In the genomic region with DNA sequence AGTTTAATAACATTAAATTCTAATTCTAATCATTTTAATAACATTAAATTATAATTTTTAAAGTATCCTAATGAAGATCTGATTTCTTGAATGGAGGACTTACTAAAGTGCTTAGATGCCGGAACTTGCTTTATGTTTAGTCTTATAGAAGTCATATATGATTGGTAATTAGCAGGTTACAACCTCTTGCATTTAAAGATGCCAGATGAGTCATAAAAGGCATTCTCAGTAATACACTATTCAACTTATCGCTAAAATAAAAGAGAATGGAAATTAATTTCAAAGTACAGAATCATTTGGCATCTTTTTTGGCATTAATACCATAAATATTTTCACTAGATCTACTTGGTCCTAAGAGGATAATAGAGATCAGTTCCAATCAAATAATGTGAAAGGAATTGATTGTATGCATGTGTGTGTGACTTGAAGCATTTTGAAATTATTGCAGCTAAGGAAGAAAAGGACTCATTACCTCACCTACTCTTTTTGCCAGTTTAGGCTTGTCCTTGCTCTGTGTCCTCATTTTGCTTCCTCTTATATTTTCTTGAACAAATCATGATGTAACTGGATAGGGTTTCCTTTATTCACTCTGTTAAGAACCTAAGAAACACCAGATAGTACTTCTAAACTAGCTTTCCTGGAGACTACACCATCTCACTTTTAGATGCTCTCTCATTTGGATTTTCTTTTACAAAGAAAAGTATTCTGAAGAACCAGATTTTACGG, we compare ENCODE assay signal across 24 cellular contexts. TPM values are rescaled to one million over a fixed set of nuclear protein-coding genes. Genes with fewer than 3 reads are reported as not detected.
A peak's percentile ranks its signal among the peaks of the same experiment; 100 is the strongest.
DNase-seq lines count a peak whose midpoint lies in the region; ATAC-seq and TF ChIP-seq lines count a peak whose summit lies in the region.
"Had no signal": no experiment of that assay in that cellular context is flagged by ENCODE, and none has a peak within 500 bp of the region (broad histone marks: within the 10 kb centered on the region; RNA-seq: fewer than 3 reads in every experiment).

No MANE protein-coding gene starts in this region.

- peaks cover 17 to 63% of the 10 kb centered on the region in 2 donors for H3K4me1 ChIP-seq in thoracic aorta (ENCODE audit: control insufficient read depth in 1 of 2, low read depth in 2 of 2)
- H3K4me1 ChIP-seq: BE2C had no signal

- DNase-seq in DMS79 treated with DMSO at 0.1 percent for 48 hours (lab: John Stamatoyannopoulos, UW), result peak; percentile 18
- DNase-seq in DMS79 (lab: John Stamatoyannopoulos, UW), result no peak
- DNase-seq in NOMO-1 treated with DMSO at 0.1 percent for 48 hours (lab: John Stamatoyannopoulos, UW; ENCODE audit: unreplicated experiment), result peak; percentile 37
- no peak for DNase-seq in epithelial cell of prostate (ENCODE audit: low read depth, low spot score)
- DNase-seq in thoracic aorta (ENCODE audit: low spot score), result no peak
- DNase-seq in dedifferentiated amniotic fluid mesenchymal stem cell (ENCODE audit: extremely low spot score), result no peak
- DNase-seq in mesenteric fat pad (ENCODE audit: low spot score), result no peak
- DNase-seq: 8988T; activated CD4-positive, alpha-beta T cell treated with anti-CD3 and anti-CD28 coated beads, Interleukin-2, amount 50 U/mL, for 4 hours; activated T-cell treated with anti-CD3 and anti-CD28 coated beads for 4 hours; BE2C; Calu3; effector memory CD4-positive, alpha-beta T cell; GF-D8; HCEC 1CT; hypothalamus; kidney; NCI-H2227 treated with DMSO at 0.1 percent for 48 hours; nephron progenitor cell; RPMI8226; stimulated activated naive CD8-positive, alpha-beta T cell treated with anti-CD3 and anti-CD28 coated beads, Interleukin-15, amount 100 ng/mL, for 72 hours; T-helper 1 cell had no signal

- no peaks in the 10 kb centered on the region for H3K9me3 ChIP-seq in thoracic aorta
- H3K9me3 ChIP-seq: BE2C had no signal

- no peak for ATAC-seq in thoracic aorta (ENCODE audit: insufficient number of reproducible peaks, low FRiP score, low read depth)
- no peak for ATAC-seq in HG03097 (IDR thresholded peaks at IDR 0.05; ENCODE audit: low FRiP score, unreplicated experiment)
- ATAC-seq: GM12878; stimulated activated naive CD8-positive, alpha-beta T cell treated with anti-CD3 and anti-CD28 coated beads, Interleukin-15, amount 100 ng/mL, for 72 hours had no signal

- H3K4me3 ChIP-seq in thoracic aorta, result peak overlapping the region; percentile 73
- H3K4me3 ChIP-seq: GM12878 had no signal

- no peaks in the 10 kb centered on the region for H3K36me3 ChIP-seq in thoracic aorta
- H3K36me3 ChIP-seq: BE2C had no signal

- H3K27ac ChIP-seq in epithelial cell of prostate (peak overlapping the region; percentile 68), thoracic aorta (peak overlapping the region; percentile 77 to 88)

- TF ChIP-seq CTCF in thoracic aorta (IDR thresholded peaks at IDR 0.05), result no peak

- no peaks in the 10 kb centered on the region for H3K27me3 ChIP-seq in thoracic aorta (replicated peaks; ENCODE audit: insufficient read depth)
- H3K27me3 ChIP-seq: BE2C had no signal

RNA-seq across cellular contexts. Expression of gene COL21A1, which starts 2.7 kb away (rescaled TPM):
- total RNA-seq in thoracic aorta (10 to 100 TPM; 52.6 to 53.7 TPM), mesenteric fat pad (1.3 TPM)
- total RNA-seq: GM12878 had no signal

Comparison
In these comparisons a context has a peak if more than half of its experiments do, and no peak if none do; other contexts are left out.
1. DNase-seq: peak in DMS79 treated with DMSO at 0.1 percent for 48 hours (single experiment) and NOMO-1 treated with DMSO at 0.1 percent for 48 hours (single experiment); none in DMS79 (single experiment), epithelial cell of prostate (single experiment), thoracic aorta (single experiment), dedifferentiated amniotic fluid mesenchymal stem cell (single experiment) and mesenteric fat pad (single experiment).
2. RNA of gene COL21A1, which starts 2.7 kb away (total RNA-seq): 52.6 to 53.7 TPM in thoracic aorta; 1.3 TPM in mesenteric fat pad (single experiment); every median in the first group is over 10 times any median in the second.